1 cellular context compared by ENCODE assay signal in genomic region chr10:97830064-97830463, GRCh38.
TF ChIP-seq lines count a peak whose summit lies in the region.

No MANE protein-coding gene starts in this region.

TF ChIP-seq in GM23338, 12 proteins besides CTCF, POLR2A, EP300 and RAD21:
- TF ChIP-seq ZNF462 (CRISPR knock-in tag; IDR thresholded peaks at IDR 0.05) (no peak), STAT1 (IDR thresholded peaks at IDR 0.05; ENCODE audit: unreplicated experiment) (no peak), ZNF114 (CRISPR knock-in tag; IDR thresholded peaks at IDR 0.05) (no peak), CREB1 (CRISPR knock-in tag; IDR thresholded peaks at IDR 0.05; ENCODE audit: low read depth) (no peak), REST (IDR thresholded peaks at IDR 0.05; ENCODE audit: unreplicated experiment) (no peak)
